ENCODE assay signal across 8 cellular contexts in genomic region chr6:33702345-33702977, GRCh38. TPM values are rescaled to one million over a fixed set of nuclear protein-coding genes. Genes with fewer than 3 reads are reported as not detected.
DNase-seq lines count a peak whose midpoint lies in the region; ATAC-seq, FAIRE-seq and TF ChIP-seq lines count a peak whose summit lies in the region.

No MANE protein-coding gene starts in this region.

- no peak overlapping the region for H3K27ac ChIP-seq in kidney (ENCODE audit: low read depth in 2 of 2, low read length in 2 of 2)
- no peak overlapping the region for H3K27ac ChIP-seq in upper lobe of right lung

- in situ Hi-C loops in astrocyte of the cerebellum (cut with HindIII; ENCODE audit: low sequenced_read_pairs), result no loop called here

- intact Hi-C loops in kidney (cut with DNase I) (no loop called here), upper lobe of right lung (cut with DNase I) (no loop called here)

- peaks cover 4 to 6% of the 10 kb centered on the region in 2 donors for H3K36me3 ChIP-seq in kidney (ENCODE audit: control insufficient read depth in 1 of 2, insufficient read depth in 2 of 2, low read length in 2 of 2)
- peaks cover 8% of the 10 kb centered on the region for H3K36me3 ChIP-seq in upper lobe of right lung

- peak; percentile 84 for TF ChIP-seq CTCF in astrocyte of the cerebellum (IDR thresholded peaks at IDR 0.05; ENCODE audit: low read depth, low read length, missing control alignments)
- no peak for TF ChIP-seq CTCF in kidney (IDR thresholded peaks at IDR 0.05; ENCODE audit: borderline replicate concordance, extremely low read depth, insufficient read depth)
- peak; percentile 59 for TF ChIP-seq CTCF in upper lobe of right lung (IDR thresholded peaks at IDR 0.05)

- H3K9me3 ChIP-seq in kidney (ENCODE audit: control insufficient read depth in 1 of 2, low read length in 2 of 2), result no peaks in the 10 kb centered on the region
- H3K9me3 ChIP-seq in upper lobe of right lung, result no peaks in the 10 kb centered on the region

- no peaks in the 10 kb centered on the region for H3K27me3 ChIP-seq in upper lobe of right lung

- H3K4me3 ChIP-seq in astrocyte of the cerebellum (ENCODE audit: low read depth, low read length) (no peak overlapping the region), kidney (ENCODE audit: low read length in 2 of 2) (no peak overlapping the region), upper lobe of right lung (no peak overlapping the region)

- ATAC-seq in upper lobe of right lung, result peak; percentile 76
- no peak for ATAC-seq in GM18870 (IDR thresholded peaks at IDR 0.05; ENCODE audit: unreplicated experiment)

- FAIRE-seq in kidney (lab: Jason Lieb, UNC), result no peak

- H3K4me1 ChIP-seq in kidney (ENCODE audit: control insufficient read depth in 1 of 2, insufficient read depth in 1 of 2, low read depth in 1 of 2, low read length in 2 of 2) (peaks cover 0 to 3% of the 10 kb centered on the region in 2 donors), upper lobe of right lung (peaks cover 9% of the 10 kb centered on the region)

- peak; percentile 45 for DNase-seq in stimulated activated CD4-positive, alpha-beta T cell treated with anti-CD3 and anti-CD28 coated beads, Interleukin-4, amount 100 ng/mL, for 24 hours
- no peak for DNase-seq in stimulated activated CD4-positive, alpha-beta T cell treated with anti-CD3 and anti-CD28 coated beads, Interleukin-2, amount 100 ng/mL, for 48 hours
- DNase-seq in NCI-H1105 (lab: John Stamatoyannopoulos, UW) (peak; percentile 17), astrocyte of the cerebellum (ENCODE audit: low read depth) (peak; percentile 23), kidney (peak; percentile 40), upper lobe of right lung (peak; percentile 57), NCI-H2081 treated with DMSO at 0.1 percent for 48 hours (lab: John Stamatoyannopoulos, UW) (no peak)

- H3K9ac ChIP-seq in kidney (ENCODE audit: low read length in 2 of 2), result no peak overlapping the region

RNA-seq across cellular contexts. Expression of gene UQCC2, which starts 9.0 kb away (rescaled TPM):
- total RNA-seq in kidney (39.6 TPM), upper lobe of right lung (40.6 TPM)
- polyA plus RNA-seq in kidney (ENCODE audit: insufficient read depth, low read depth, low replicate concordance), result 189 TPM

RNA-seq across cellular contexts. Expression of gene IP6K3, which starts 44.2 kb away (rescaled TPM):
- 0.47 TPM for total RNA-seq in kidney
- polyA plus RNA-seq in kidney (ENCODE audit: insufficient read depth, low read depth, low replicate concordance), result 4.0 TPM
- 4.6 TPM for total RNA-seq in upper lobe of right lung

Comparison
In these comparisons a context has a peak if more than half of its experiments do, and no peak if none do; other contexts are left out.
1. DNase-seq: peak in stimulated activated CD4-positive, alpha-beta T cell treated with anti-CD3 and anti-CD28 coated beads, Interleukin-4, amount 100 ng/mL, for 24 hours (single experiment), NCI-H1105 (single experiment), astrocyte of the cerebellum (single experiment), kidney (single experiment) and upper lobe of right lung (single experiment); none in stimulated activated CD4-positive, alpha-beta T cell treated with anti-CD3 and anti-CD28 coated beads, Interleukin-2, amount 100 ng/mL, for 48 hours (0 of 2) and NCI-H2081 treated with DMSO at 0.1 percent for 48 hours (single experiment).